ENCODE assay signal across 23 cellular contexts in the genomic region with DNA sequence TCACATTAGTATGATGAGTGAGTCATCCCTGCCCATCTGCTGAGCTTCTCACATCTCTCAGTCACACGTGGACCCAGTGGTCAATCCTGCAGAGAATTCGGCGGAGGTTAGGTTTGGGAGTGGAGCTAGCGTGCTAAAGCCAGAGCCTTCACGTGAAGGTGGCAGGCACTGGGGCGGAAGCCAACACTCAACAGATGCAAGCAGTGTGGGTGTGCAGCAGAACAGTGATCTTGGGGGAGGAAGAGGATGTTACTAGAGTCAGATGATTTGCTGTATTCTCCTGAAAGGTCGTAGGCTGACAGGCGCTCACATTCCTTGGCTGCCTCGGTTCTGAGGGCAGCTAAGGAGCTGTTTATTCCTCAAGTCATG. TPM values are rescaled to one million over a fixed set of nuclear protein-coding genes. Genes with fewer than 3 reads are reported as not detected.
DNase-seq lines count a peak whose midpoint lies in the region; ATAC-seq, FAIRE-seq and TF ChIP-seq lines count a peak whose summit lies in the region.
"Had no signal": no experiment of that assay in that cellular context is flagged by ENCODE, and none has a peak within 500 bp of the region (broad histone marks: within the 10 kb centered on the region; RNA-seq: fewer than 3 reads in every experiment).

No MANE protein-coding gene starts in this region.

- intact Hi-C loops in head of caudate nucleus (cut with DNase I), result no loop called here
- intact Hi-C loops in sigmoid colon (cut with DNase I), result no loop called here

- H3K4me3 ChIP-seq in sigmoid colon, result no peak overlapping the region
- H3K4me3 ChIP-seq: GM23338, upper lobe of right lung had no signal

- no peak for FAIRE-seq in GM19239 (lab: Jason Lieb, UNC)
- FAIRE-seq: endothelial cell of umbilical vein had no signal

- no peaks in the 10 kb centered on the region for H3K36me3 Mint-ChIP-seq in activated CD4-positive, alpha-beta T cell treated with anti-CD3 and anti-CD28 coated beads, Interleukin-2, amount 10 ng/mL, durations not matched to agents 7 days and 5 days (ENCODE audit: low read depth)
- H3K36me3 Mint-ChIP-seq: activated naive CD8-positive, alpha-beta T cell; CD8-positive, alpha-beta memory T cell had no signal

- peaks cover 0 to 13% (median 5%) of the 10 kb centered on the region in 4 donors for H3K4me1 ChIP-seq in sigmoid colon
- H3K4me1 ChIP-seq: upper lobe of right lung had no signal

- no peaks in the 10 kb centered on the region for H3K9me3 Mint-ChIP-seq in activated CD4-positive, alpha-beta T cell treated with anti-CD3 and anti-CD28 coated beads, Interleukin-2, amount 10 ng/mL, durations not matched to agents 7 days and 5 days
- H3K9me3 Mint-ChIP-seq: GM23338, nephron had no signal

- 80 to 90% methylated on average over 9 of the region's 9 CpGs for WGBS in sigmoid colon, 2 donors

- DNase-seq in SW480 (ENCODE audit: low spot score) (peak; percentile 48), head of caudate nucleus (peak in 41 of 42 donors; percentile 16 to 87 (median 58)), renal cortical epithelial cell (ENCODE audit: low read depth) (peak; percentile 30), DMS153 treated with DMSO at 0.1 percent for 48 hours (lab: John Stamatoyannopoulos, UW; ENCODE audit: unreplicated experiment) (no peak), sigmoid colon (no peak), GM19239 (ENCODE audit: insufficient read length, low spot score) (no peak)
- DNase-seq in activated CD4-positive, alpha-beta T cell treated with anti-CD3 and anti-CD28 coated beads, Interleukin-2, amount 10 ng/mL, durations not matched to agents 7 days and 5 days, result no peak
- DNase-seq: activated CD4-positive, alpha-beta T cell treated with anti-CD3 and anti-CD28 coated beads for 36 hours; CD8-positive, alpha-beta memory T cell; cerebellar nuclear complex; NCI-H1694 treated with DMSO at 0.1 percent for 48 hours; NCI-H524 treated with DMSO at 0.1 percent for 48 hours; stimulated activated CD4-positive, alpha-beta T cell treated with anti-CD3 and anti-CD28 coated beads, Interleukin-4, amount 100 ng/mL, for 1 hour; T-helper 2 cell; upper lobe of right lung had no signal

- no peak for TF ChIP-seq POLR2A in sigmoid colon (IDR thresholded peaks at IDR 0.05)

- H3K27me3 ChIP-seq in sigmoid colon, result no peaks in the 10 kb centered on the region
- H3K27me3 ChIP-seq: upper lobe of right lung had no signal

- POLR2A ChIA-PET in activated CD4-positive, alpha-beta T cell treated with anti-CD3 and anti-CD28 coated beads, Interleukin-2, amount 10 ng/mL, durations not matched to agents 7 days and 5 days (lab: Charles Lee), result no interaction called here

- H3K27me3 Mint-ChIP-seq in activated CD4-positive, alpha-beta T cell treated with anti-CD3 and anti-CD28 coated beads, Interleukin-2, amount 10 ng/mL, durations not matched to agents 7 days and 5 days, result peaks cover 12% of the 10 kb centered on the region

- TF ChIP-seq EP300 in sigmoid colon (IDR thresholded peaks at IDR 0.05), result no peak

- H3K27ac ChIP-seq in sigmoid colon, result no peak overlapping the region
- H3K27ac ChIP-seq: KMS-11, upper lobe of right lung had no signal

- no peak overlapping the region for H3K27ac Mint-ChIP-seq in activated CD4-positive, alpha-beta T cell treated with anti-CD3 and anti-CD28 coated beads, Interleukin-2, amount 10 ng/mL, durations not matched to agents 7 days and 5 days
- H3K27ac Mint-ChIP-seq: activated CD4-positive, alpha-beta T cell treated with anti-CD3 and anti-CD28 coated beads for 36 hours; activated naive CD8-positive, alpha-beta T cell; CD8-positive, alpha-beta memory T cell; GM23338; nephron had no signal

- no peak for TF ChIP-seq CTCF in sigmoid colon (IDR thresholded peaks at IDR 0.05)

- H3K36me3 ChIP-seq in sigmoid colon, result no peaks in the 10 kb centered on the region
- H3K36me3 ChIP-seq: upper lobe of right lung had no signal

- ATAC-seq in GM18511 (IDR thresholded peaks at IDR 0.05; ENCODE audit: unreplicated experiment), result peak; percentile 79
- ATAC-seq: activated CD4-positive, alpha-beta T cell treated with anti-CD3 and anti-CD28 coated beads for 36 hours; GM23338; Panc1; sciatic nerve; upper lobe of right lung had no signal

- no peaks in the 10 kb centered on the region for H3K4me1 Mint-ChIP-seq in activated CD4-positive, alpha-beta T cell treated with anti-CD3 and anti-CD28 coated beads, Interleukin-2, amount 10 ng/mL, durations not matched to agents 7 days and 5 days
- H3K4me1 Mint-ChIP-seq: activated CD4-positive, alpha-beta T cell treated with anti-CD3 and anti-CD28 coated beads for 36 hours; CD8-positive, alpha-beta memory T cell had no signal

- no peak overlapping the region for H3K4me3 Mint-ChIP-seq in activated CD4-positive, alpha-beta T cell treated with anti-CD3 and anti-CD28 coated beads, Interleukin-2, amount 10 ng/mL, durations not matched to agents 7 days and 5 days
- H3K4me3 Mint-ChIP-seq: activated CD4-positive, alpha-beta T cell treated with anti-CD3 and anti-CD28 coated beads for 36 hours; activated naive CD8-positive, alpha-beta T cell; CD8-positive, alpha-beta memory T cell; GM23338; nephron had no signal

- CTCF ChIA-PET in activated CD4-positive, alpha-beta T cell treated with anti-CD3 and anti-CD28 coated beads, Interleukin-2, amount 10 ng/mL, durations not matched to agents 7 days and 5 days (lab: Charles Lee), result no interaction called here

- no peaks in the 10 kb centered on the region for H3K9me3 ChIP-seq in sigmoid colon
- H3K9me3 ChIP-seq: upper lobe of right lung had no signal

RNA-seq across cellular contexts. Expression of a gene that starts 6.7 kb away (rescaled TPM):
- 6.9 and 10.7 TPM in 2 replicates for total RNA-seq in renal cortical epithelial cell
- under 1 TPM; 0.73 to 0.79 TPM for total RNA-seq in activated CD4-positive, alpha-beta T cell treated with anti-CD3 and anti-CD28 coated beads, Interleukin-2, amount 10 ng/mL, durations not matched to agents 7 days and 5 days
- total RNA-seq in sigmoid colon, result 1 to 10 TPM; 3.9 to 8.9 (median 7.4) TPM
- polyA plus RNA-seq in sigmoid colon, result 100 to 1,000 TPM in 2 of 3 donors, 10 to 100 TPM in 1; 33.7 to 197 (median 114) TPM

RNA-seq across cellular contexts. Expression of a gene that starts 51.3 kb away (rescaled TPM):
- total RNA-seq in renal cortical epithelial cell, result 10.8 and 14.1 TPM in 2 replicates
- not detected for total RNA-seq in activated CD4-positive, alpha-beta T cell treated with anti-CD3 and anti-CD28 coated beads, Interleukin-2, amount 10 ng/mL, durations not matched to agents 7 days and 5 days
- total RNA-seq in sigmoid colon, result 10 to 100 TPM; 11.4 to 22.7 (median 18.8) TPM
- 10 to 100 TPM in 1 of 3 donors, 1 to 10 TPM in 2; 4.8 to 11.9 (median 6.0) TPM for polyA plus RNA-seq in sigmoid colon
- total RNA-seq: activated CD4-positive, alpha-beta T cell treated with anti-CD3 and anti-CD28 coated beads for 36 hours; CD8-positive, alpha-beta memory T cell had no signal
- polyA plus RNA-seq: CD8-positive, alpha-beta memory T cell had no signal

Comparison
In these comparisons a context has a peak if more than half of its experiments do, and no peak if none do; other contexts are left out.
1. DNase-seq: peak in SW480 (single experiment), head of caudate nucleus (41 of 42) and renal cortical epithelial cell (single experiment); none in activated CD4-positive, alpha-beta T cell treated with anti-CD3 and anti-CD28 coated beads, Interleukin-2, amount 10 ng/mL, durations not matched to agents 7 days and 5 days (single experiment), DMS153 treated with DMSO at 0.1 percent for 48 hours (single experiment), sigmoid colon (single experiment) and GM19239 (single experiment).
2. RNA of a gene that starts 51.3 kb away (total RNA-seq): 11.4 to 22.7 TPM in sigmoid colon and 10.8 to 14.1 TPM in renal cortical epithelial cell; not detected in activated CD4-positive, alpha-beta T cell treated with anti-CD3 and anti-CD28 coated beads, Interleukin-2, amount 10 ng/mL, durations not matched to agents 7 days and 5 days; every median in the first group is over 10 times any median in the second.